Comparison of ENCODE assay signal across 14 cellular contexts in the genomic region with DNA sequence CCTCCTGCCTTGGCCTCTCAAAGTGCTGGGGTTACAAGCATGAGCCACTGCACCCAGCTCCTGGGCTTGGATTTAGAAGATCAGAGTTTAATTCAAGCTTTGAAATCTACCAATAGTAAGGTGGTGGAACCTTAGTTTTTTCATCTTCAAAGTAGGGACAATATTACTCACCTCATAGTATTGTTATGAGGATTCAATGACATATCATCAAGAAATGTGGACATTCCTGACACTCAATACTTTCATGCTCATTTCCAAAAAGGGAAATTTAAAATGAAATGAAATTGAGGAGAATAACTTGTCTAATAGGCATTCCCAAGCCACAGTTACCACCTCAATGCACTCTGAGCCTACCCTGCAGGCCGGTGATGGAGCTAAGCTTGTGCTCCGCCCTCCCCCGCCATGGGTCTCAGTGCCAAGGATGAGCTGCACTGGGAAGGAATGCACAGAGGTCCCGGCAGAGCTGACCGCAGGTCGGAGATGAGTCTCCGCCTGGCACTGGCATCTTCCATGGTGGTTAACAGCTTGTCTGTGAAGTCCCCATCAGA. TPM values are rescaled to one million over a fixed set of nuclear protein-coding genes. Genes with fewer than 3 reads are reported as not detected.
DNase-seq lines count a peak whose midpoint lies in the region; ATAC-seq and TF ChIP-seq lines count a peak whose summit lies in the region.
"Had no signal": no experiment of that assay in that cellular context is flagged by ENCODE, and none has a peak within 500 bp of the region (broad histone marks: within the 10 kb centered on the region; RNA-seq: fewer than 3 reads in every experiment).

No MANE protein-coding gene starts in this region.

- no peak overlapping the region for H3K4me3 ChIP-seq in GM23248
- H3K4me3 ChIP-seq: dorsolateral prefrontal cortex, skin epidermis had no signal

- H3K4me1 Mint-ChIP-seq in stimulated activated naive B cell treated with anti-CD40 and anti-IgM and Interleukin-4, amounts not matched to agents 10 μg/mL and 1 μg/mL and 100 μg/mL, for 72 hours: peaks cover 3 to 8% of the 10 kb centered on the region in 2 donors

- H3K36me3 ChIP-seq in GM23248 (ENCODE audit: low read depth): no peaks in the 10 kb centered on the region

- ATAC-seq in esophagus mucosa (peak; percentile 22), HG02970 (IDR thresholded peaks at IDR 0.05; ENCODE audit: low FRiP score, unreplicated experiment) (no peak), HG03521 (IDR thresholded peaks at IDR 0.05; ENCODE audit: unreplicated experiment) (no peak)
- ATAC-seq in stimulated activated naive B cell treated with anti-CD40 and anti-IgM and Interleukin-4, amounts not matched to agents 10 μg/mL and 1 μg/mL and 100 μg/mL, for 72 hours (replicated peaks): no peak
- ATAC-seq: Right ventricle myocardium inferior had no signal

- in situ Hi-C loops in GM23248 (cut with MboI): no loop called here

- H3K79me2 ChIP-seq in GM23248 (ENCODE audit: insufficient read depth): no peaks in the 10 kb centered on the region

- H3K9me3 ChIP-seq in GM23248 (ENCODE audit: low read depth): no peaks in the 10 kb centered on the region

- no peaks in the 10 kb centered on the region for H3K27me3 ChIP-seq in GM23248 (replicated peaks; ENCODE audit: insufficient read depth)
- H3K27me3 ChIP-seq: dorsolateral prefrontal cortex had no signal

- peaks cover 39% of the 10 kb centered on the region for H3F3A ChIP-seq in GM23248 (ENCODE audit: insufficient read depth)

- no peaks in the 10 kb centered on the region for H3K27me3 Mint-ChIP-seq in stimulated activated naive B cell treated with anti-CD40 and anti-IgM and Interleukin-4, amounts not matched to agents 10 μg/mL and 1 μg/mL and 100 μg/mL, for 72 hours
- H3K27me3 Mint-ChIP-seq: naive B cell had no signal

- H3K4me3 Mint-ChIP-seq in stimulated activated naive B cell treated with anti-CD40 and anti-IgM and Interleukin-4, amounts not matched to agents 10 μg/mL and 1 μg/mL and 100 μg/mL, for 72 hours: no peak overlapping the region
- H3K4me3 Mint-ChIP-seq: activated naive CD4-positive, alpha-beta T cell treated with anti-CD3 and anti-CD28 coated beads for 36 hours; naive B cell had no signal

- no peak overlapping the region for H3K27ac Mint-ChIP-seq in stimulated activated naive B cell treated with anti-CD40 and anti-IgM and Interleukin-4, amounts not matched to agents 10 μg/mL and 1 μg/mL and 100 μg/mL, for 72 hours
- H3K27ac Mint-ChIP-seq: activated naive CD4-positive, alpha-beta T cell treated with anti-CD3 and anti-CD28 coated beads for 36 hours had no signal

- no peaks in the 10 kb centered on the region for H3K36me3 Mint-ChIP-seq in stimulated activated naive B cell treated with anti-CD40 and anti-IgM and Interleukin-4, amounts not matched to agents 10 μg/mL and 1 μg/mL and 100 μg/mL, for 72 hours
- H3K36me3 Mint-ChIP-seq: naive B cell had no signal

- H3K4me1 ChIP-seq in GM23248 (ENCODE audit: insufficient read depth): peaks cover 43% of the 10 kb centered on the region

- H3K9ac ChIP-seq in GM23248: no peak overlapping the region; the same call in none of the 2 replicates

- peak; percentile 99 for DNase-seq in GM23248
- peak; percentile 88 for DNase-seq in RWPE1 (ENCODE audit: low spot score)
- DNase-seq in renal cortical epithelial cell (ENCODE audit: low read depth): peak; percentile 90
- no peak for DNase-seq in stimulated activated naive B cell treated with anti-CD40 and anti-IgM and Interleukin-4, amounts not matched to agents 10 μg/mL and 1 μg/mL and 100 μg/mL, for 72 hours
- no peak for DNase-seq in activated gamma-delta T cell (lab: John Stamatoyannopoulos, UW)
- DNase-seq: activated naive CD4-positive, alpha-beta T cell treated with anti-CD3 and anti-CD28 coated beads for 36 hours; dorsolateral prefrontal cortex; KG1; naive B cell had no signal

- no peaks in the 10 kb centered on the region for H3K9me3 Mint-ChIP-seq in stimulated activated naive B cell treated with anti-CD40 and anti-IgM and Interleukin-4, amounts not matched to agents 10 μg/mL and 1 μg/mL and 100 μg/mL, for 72 hours
- H3K9me3 Mint-ChIP-seq: activated naive CD4-positive, alpha-beta T cell treated with anti-CD3 and anti-CD28 coated beads for 36 hours; naive B cell had no signal

- POLR2A ChIA-PET in RWPE1 (lab: Yijun Ruan, JAX; ENCODE audit: low non-redundant PET): no interaction called here

- CTCF ChIA-PET in RWPE1 (lab: Yijun Ruan, JAX): interaction anchor here (0.5 kb wide), 1 partner anchor 90 kb away, joined by 3 read pairs; no protein-coding TSS in a partner anchor

- H4K20me1 ChIP-seq in GM23248 (ENCODE audit: insufficient read depth): no peaks in the 10 kb centered on the region

- H3K27ac ChIP-seq in GM23248: peak overlapping the region; percentile 83
- H3K27ac ChIP-seq in RWPE1: peak overlapping the region; percentile 81
- H3K27ac ChIP-seq: dorsolateral prefrontal cortex had no signal

- no peak for TF ChIP-seq CTCF in RWPE1 (conservative IDR thresholded peaks at IDR 0.05; ENCODE audit: low read depth)

- H2AFZ ChIP-seq in GM23248: no peak overlapping the region

- H3K9me2 ChIP-seq in GM23248 (ENCODE audit: insufficient read depth): no peaks in the 10 kb centered on the region

- 3 to 4% methylated on average over 7 of the region's 7 CpGs for WGBS in GM23248 (ENCODE audit: low coverage in 1 of 2, low lambda C conversion rate in 2 of 2, missing lambda C conversion rate in 2 of 2), 2 experiments

- peak overlapping the region; percentile 20 for H3K4me2 ChIP-seq in GM23248 (ENCODE audit: unreplicated experiment)

RNA-seq across cellular contexts. Expression of a gene that starts 56.5 kb away (rescaled TPM):
- 79.5 and 83.2 TPM in 2 replicates for total RNA-seq in GM23248 (2014; rRNA removed; shearing (Covaris generic))
- 62.2 and 65.1 TPM in 2 replicates for polyA plus RNA-seq in GM23248 (2016; fragmentation: Nextera tagmentation; extraction: Ambion mirVana)
- total RNA-seq in esophagus mucosa: 5.7 TPM
- total RNA-seq in renal cortical epithelial cell: 41.0 and 75.9 TPM in 2 replicates

Comparison
In these comparisons a context has a peak if more than half of its experiments do, and no peak if none do; other contexts are left out.
1. DNase-seq: peak in GM23248 (single experiment), RWPE1 (single experiment) and renal cortical epithelial cell (single experiment); none in stimulated activated naive B cell treated with anti-CD40 and anti-IgM and Interleukin-4, amounts not matched to agents 10 μg/mL and 1 μg/mL and 100 μg/mL, for 72 hours (single experiment) and activated gamma-delta T cell (single experiment).